8 cellular contexts compared by ENCODE assay signal in genomic region chr16:58733248-58733670, GRCh38.
DNase-seq lines count a peak whose midpoint lies in the region; ATAC-seq and TF ChIP-seq lines count a peak whose summit lies in the region.

No MANE protein-coding gene starts in this region.

- no peak for TF ChIP-seq CTCF in brain microvascular endothelial cell (IDR thresholded peaks at IDR 0.05; ENCODE audit: low read depth, low read length, missing control alignments)

- no peaks in the 10 kb centered on the region for H3K9me3 ChIP-seq in stomach smooth muscle (ENCODE audit: control insufficient read depth in 2 of 2, low read length in 2 of 2)

- H3K36me3 ChIP-seq in brain microvascular endothelial cell (replicated peaks) (no peaks in the 10 kb centered on the region), stomach smooth muscle (ENCODE audit: control insufficient read depth in 2 of 2, insufficient read depth in 2 of 2, low read length in 2 of 2) (peaks cover 0 to 3% of the 10 kb centered on the region in 2 donors)

- H3K27ac ChIP-seq in brain microvascular endothelial cell (no peak overlapping the region), stomach smooth muscle (ENCODE audit: low read length) (peak overlapping the region; percentile 74)

- in situ Hi-C loops in brain microvascular endothelial cell (cut with HindIII; ENCODE audit: low pct_ligation_motif_present, low sequenced_read_pairs) = no loop called here

- peak overlapping the region; percentile 72 to 85 for H3K9ac ChIP-seq in stomach smooth muscle (ENCODE audit: low read length in 2 of 2)

- no peak for ATAC-seq in GM21737 (IDR thresholded peaks at IDR 0.05; ENCODE audit: unreplicated experiment)
- no peak for ATAC-seq in GM19395 (IDR thresholded peaks at IDR 0.05; ENCODE audit: unreplicated experiment)

- peaks cover 26% of the 10 kb centered on the region for H3K4me1 ChIP-seq in stomach smooth muscle (ENCODE audit: control insufficient read depth, insufficient read depth, low read length)

- peak; percentile 16 for DNase-seq in Ammon's horn (ENCODE audit: low spot score)
- peak; percentile 26 for DNase-seq in HuH-7 (ENCODE audit: low spot score)
- no peak for DNase-seq in brain microvascular endothelial cell
- DNase-seq in kidney glomerular epithelial cell (lab: John Stamatoyannopoulos, UW) = peak; percentile 4
- no peak for DNase-seq in stimulated activated CD4-positive, alpha-beta T cell treated with anti-CD3 and anti-CD28 coated beads, Interleukin-12 subunit alpha, Interleukin-12 subunit beta, amount 100 ng/mL, for 4 hours

- no peaks in the 10 kb centered on the region for H3K27me3 ChIP-seq in brain microvascular endothelial cell (replicated peaks)
- H3K27me3 ChIP-seq in stomach smooth muscle (ENCODE audit: control insufficient read depth in 1 of 2, insufficient read depth in 2 of 2, low read length in 2 of 2) = no peaks in the 10 kb centered on the region

- H3K4me3 ChIP-seq in brain microvascular endothelial cell (ENCODE audit: low read depth, low read length) (peak overlapping the region; percentile 92), stomach smooth muscle (ENCODE audit: low read length in 2 of 2) (peak overlapping the region; percentile 86 to 91)

Comparison
In these comparisons a context has a peak if more than half of its experiments do, and no peak if none do; other contexts are left out.
1. DNase-seq: peak in Ammon's horn (single experiment), HuH-7 (single experiment) and kidney glomerular epithelial cell (single experiment); none in brain microvascular endothelial cell (single experiment) and stimulated activated CD4-positive, alpha-beta T cell treated with anti-CD3 and anti-CD28 coated beads, Interleukin-12 subunit alpha, Interleukin-12 subunit beta, amount 100 ng/mL, for 4 hours (single experiment).